In genomic region chr2:113217455-113218282, GRCh38 we compare ENCODE assay signal across 10 cellular contexts. TPM values are rescaled to one million over a fixed set of nuclear protein-coding genes. Genes with fewer than 3 reads are reported as not detected.
DNase-seq lines count a peak whose midpoint lies in the region; ATAC-seq, FAIRE-seq and TF ChIP-seq lines count a peak whose summit lies in the region.
"Had no signal": no experiment of that assay in that cellular context is flagged by ENCODE, and none has a peak within 500 bp of the region (broad histone marks: within the 10 kb centered on the region; RNA-seq: fewer than 3 reads in every experiment).

No MANE protein-coding gene starts in this region.

- intact Hi-C loops in HepG2 (cut with micrococcal nuclease; ENCODE audit: unreplicated experiment), result loop anchor here (2.0 to 5.0 kb wide), 3 partner anchors 15 to 65 kb away; no protein-coding TSS in a partner anchor
- intact Hi-C loops in CD4-positive, alpha-beta T cell (cut with DNase I, micrococcal nuclease), result no loop called here

- peak overlapping the region; percentile 0 to 70 (median 32); a peak in 4 of 6 replicates for H3K4me3 ChIP-seq in HepG2 (replicated peaks in 1 of 3; ENCODE audit: insufficient read depth in 1 of 3, low read depth in 2 of 3, low read length in 3 of 3)

- in situ Hi-C loops in KBM-7 (cut with MboI; ENCODE audit: low pct_unique_long_range_greater_than_20kb, low sequenced_read_pairs) (no loop called here), HepG2 (cut with HindIII; ENCODE audit: extremely low pct_ligation_motif_present, low pct_unique_long_range_greater_than_20kb) (no loop called here)

- H3K27ac Mint-ChIP-seq in brain, result peak overlapping the region in 3 of 5 experiments; percentile 81 to 92 (median 91)
- H3K27ac Mint-ChIP-seq in stimulated activated naive B cell treated with anti-CD40 and anti-IgM and Interleukin-4, amounts not matched to agents 10 μg/mL and 1 μg/mL and 100 μg/mL, for 72 hours, result peak overlapping the region; percentile 22
- H3K27ac Mint-ChIP-seq in CD4-positive, alpha-beta T cell, result no peak overlapping the region

- FAIRE-seq in HepG2 (lab: Jason Lieb, UNC), result no peak

- no peaks in the 10 kb centered on the region; a peak in 1 of 5 replicates for H3K27me3 ChIP-seq in HepG2 (ENCODE audit: control insufficient read depth in 1 of 2, insufficient read depth in 2 of 2, low read length in 2 of 2)
- H3K27me3 ChIP-seq in CD4-positive, alpha-beta T cell (ENCODE audit: control insufficient read depth, insufficient read depth, low read length), result no peaks in the 10 kb centered on the region

- no peaks in the 10 kb centered on the region for H4K20me1 ChIP-seq in HepG2 (ENCODE audit: insufficient read depth, low read length)

- TF ChIP-seq CTCF in brain (conservative IDR thresholded peaks at IDR 0.05), result no peak
- TF ChIP-seq CTCF in HepG2 (CRISPR knock-in tag; IDR thresholded peaks at IDR 0.05), result peak; percentile 36
- no peak for TF ChIP-seq CTCF in CD4-positive, alpha-beta T cell (IDR thresholded peaks at IDR 0.05)

- POLR2A ChIA-PET in HepG2 (lab: Yijun Ruan, JAX), result interaction anchor here (1.0 to 2.2 kb wide), 12 partner anchors 9 to 91 kb away, joined by 3 to 14 read pairs (median 4); no protein-coding TSS in a partner anchor
- POLR2A ChIA-PET in CD4-positive, alpha-beta T cell (lab: Charles Lee), result no interaction called here

- peaks cover 0 to 3% (median 0%) of the 10 kb centered on the region in 5 experiments for H3K9me3 Mint-ChIP-seq in brain
- no peaks in the 10 kb centered on the region for H3K9me3 Mint-ChIP-seq in stimulated activated naive B cell treated with anti-CD40 and anti-IgM and Interleukin-4, amounts not matched to agents 10 μg/mL and 1 μg/mL and 100 μg/mL, for 72 hours
- H3K9me3 Mint-ChIP-seq in CD4-positive, alpha-beta T cell, result no peaks in the 10 kb centered on the region

- DNase-seq in KBM-7 (peak; percentile 77), HepG2 (ENCODE audit: low spot score) (peak; percentile 51), EL (no peak), dedifferentiated amniotic fluid mesenchymal stem cell (ENCODE audit: extremely low spot score) (no peak), SK-N-DZ (ENCODE audit: low spot score) (no peak)
- no peak for DNase-seq in stimulated activated naive B cell treated with anti-CD40 and anti-IgM and Interleukin-4, amounts not matched to agents 10 μg/mL and 1 μg/mL and 100 μg/mL, for 72 hours
- no peak for DNase-seq in CD4-positive, alpha-beta T cell
- DNase-seq: activated CD4-positive, alpha-beta T cell treated with anti-CD3 and anti-CD28 coated beads, Interleukin-2, amount 50 U/mL, for 4 hours; NCI-H510A had no signal

- H3K36me3 ChIP-seq in HepG2 (replicated peaks in 1 of 2; ENCODE audit: control insufficient read depth in 1 of 2, insufficient read depth in 2 of 2, low read length in 2 of 2), result no peaks in the 10 kb centered on the region

- H3K27ac ChIP-seq in HepG2 (ENCODE audit: extremely low read length, insufficient read depth, low read length), result peak overlapping the region; percentile 97
- no peak overlapping the region for H3K27ac ChIP-seq in CD4-positive, alpha-beta T cell (ENCODE audit: low read depth, low read length)

- no peak overlapping the region for H2AFZ ChIP-seq in HepG2 (ENCODE audit: low read length)

- no peak overlapping the region for H3K4me3 Mint-ChIP-seq in brain
- peak overlapping the region; percentile 22 to 56 for H3K4me3 Mint-ChIP-seq in stimulated activated naive B cell treated with anti-CD40 and anti-IgM and Interleukin-4, amounts not matched to agents 10 μg/mL and 1 μg/mL and 100 μg/mL, for 72 hours
- H3K4me3 Mint-ChIP-seq in CD4-positive, alpha-beta T cell, result no peak overlapping the region

- peaks cover 61% of the 10 kb centered on the region for H3K4me1 Mint-ChIP-seq in brain
- peaks cover 17 to 31% of the 10 kb centered on the region in 2 donors for H3K4me1 Mint-ChIP-seq in stimulated activated naive B cell treated with anti-CD40 and anti-IgM and Interleukin-4, amounts not matched to agents 10 μg/mL and 1 μg/mL and 100 μg/mL, for 72 hours
- H3K4me1 Mint-ChIP-seq in CD4-positive, alpha-beta T cell (ENCODE audit: low read depth), result peaks cover 22% of the 10 kb centered on the region

- WGBS in HepG2 (ENCODE audit: low lambda C conversion rate), result 43% methylated on average over 14 of the region's 15 CpGs

- H3K27me3 Mint-ChIP-seq in brain, result no peaks in the 10 kb centered on the region
- H3K27me3 Mint-ChIP-seq in stimulated activated naive B cell treated with anti-CD40 and anti-IgM and Interleukin-4, amounts not matched to agents 10 μg/mL and 1 μg/mL and 100 μg/mL, for 72 hours, result peaks cover 13 to 21% of the 10 kb centered on the region in 2 donors
- no peaks in the 10 kb centered on the region for H3K27me3 Mint-ChIP-seq in CD4-positive, alpha-beta T cell

- H3K79me2 ChIP-seq in HepG2 (ENCODE audit: insufficient read depth, low read length), result no peaks in the 10 kb centered on the region

- CTCF ChIA-PET in HepG2 (lab: Yijun Ruan, JAX; ENCODE audit: low intra/inter-chr PET ratio, low total read pairs), result no interaction called here
- CTCF ChIA-PET in CD4-positive, alpha-beta T cell (lab: Charles Lee), result no interaction called here

- BruUV-seq in HepG2 (replicated peaks; lab: Mats Ljungman, UMichigan), result no TSS peak

- no peaks in the 10 kb centered on the region for H3K36me3 Mint-ChIP-seq in brain
- peaks cover 2 to 5% of the 10 kb centered on the region in 2 donors for H3K36me3 Mint-ChIP-seq in stimulated activated naive B cell treated with anti-CD40 and anti-IgM and Interleukin-4, amounts not matched to agents 10 μg/mL and 1 μg/mL and 100 μg/mL, for 72 hours
- H3K36me3 Mint-ChIP-seq in CD4-positive, alpha-beta T cell (ENCODE audit: low read depth), result no peaks in the 10 kb centered on the region

- H3K9me3 ChIP-seq in HepG2 (ENCODE audit: low read length), result no peaks in the 10 kb centered on the region
- no peaks in the 10 kb centered on the region for H3K9me3 ChIP-seq in CD4-positive, alpha-beta T cell (ENCODE audit: control insufficient read depth, low read length)

- peaks cover 93% of the 10 kb centered on the region for H3K4me1 ChIP-seq in HepG2 (ENCODE audit: insufficient read depth, low read length)

- ATAC-seq in HepG2, result peak; percentile 34
- ATAC-seq in stimulated activated naive B cell treated with anti-CD40 and anti-IgM and Interleukin-4, amounts not matched to agents 10 μg/mL and 1 μg/mL and 100 μg/mL, for 72 hours (replicated peaks), result peak; percentile 67 to 68
- ATAC-seq in CD4-positive, alpha-beta T cell (ENCODE audit: poor library complexity), result no peak

- peak overlapping the region; percentile 97 for H3K4me2 ChIP-seq in HepG2 (ENCODE audit: low read depth, low read length)

- no peak for TF ChIP-seq EP300 in HepG2 (IDR thresholded peaks at IDR 0.05; ENCODE audit: low read depth in 2 of 2, low read length in 2 of 2)
- no peak for TF ChIP-seq EP300 in HepG2 (CRISPR knock-in tag; IDR thresholded peaks at IDR 0.05; ENCODE audit: borderline replicate concordance)

- no peak for TF ChIP-seq RAD21 in HepG2 (CRISPR knock-in tag; IDR thresholded peaks at IDR 0.05)

- peak overlapping the region; percentile 92 for H3K9ac ChIP-seq in HepG2 (ENCODE audit: insufficient read depth, low read depth, low read length)

- peak in 1 of 2 experiments; percentile 48; a peak in 2 of 4 replicates for TF ChIP-seq POLR2A in HepG2 (IDR thresholded peaks at IDR 0.05; ENCODE audit: insufficient read depth in 1 of 2, low read depth in 2 of 2, low read length in 2 of 2)

TF ChIP-seq in HepG2, 621 proteins besides CTCF, POLR2A, EP300 and RAD21 (continues in another document):
- TF ChIP-seq ZNF512 (CRISPR knock-in tag; IDR thresholded peaks at IDR 0.05), result no peak
- TF ChIP-seq TOE1 (CRISPR knock-in tag; IDR thresholded peaks at IDR 0.05), result no peak

RNA-seq across cellular contexts. Expression of gene PSD4, which starts 43.9 kb away (rescaled TPM):
- polyA plus RNA-seq in brain (ENCODE audit: insufficient read depth, low read depth, low replicate concordance) (5.5 TPM), HepG2 (2011; rRNA removed) (5.8 and 9.1 TPM in 2 replicates)
- 8.6 and 9.4 TPM in 2 replicates for total RNA-seq in HepG2 (2016; rRNA removed; fragmentation: Illumina TruSeq; extraction: Trizol)
- total RNA-seq in HepG2 (2016; cell fraction: cytosol; rRNA removed; fragmentation: Illumina TruSeq; extraction: Trizol; ENCODE audit: low read depth), result 1.8 and 2.1 TPM in 2 replicates
- total RNA-seq in HepG2 (2016; cell fraction: insoluble cytoplasmic fraction; rRNA removed; fragmentation: Illumina TruSeq; extraction: Trizol), result 6.4 and 9.6 TPM in 2 replicates
- total RNA-seq in HepG2 (2016; cell fraction: membrane; rRNA removed; fragmentation: Illumina TruSeq; extraction: Trizol), result 4.3 and 5.2 TPM in 2 replicates
- 10.2 and 10.4 TPM in 2 replicates for total RNA-seq in HepG2 (2016; cell fraction: nucleus; rRNA removed; fragmentation: Illumina TruSeq; extraction: Trizol)
- 4.3 and 4.7 TPM in 2 replicates for polyA plus RNA-seq in HepG2 (2011; cell fraction: cytosol; rRNA removed)
- polyA plus RNA-seq in HepG2 (2011; cell fraction: nucleus; rRNA removed), result 34.6 and 36.0 TPM in 2 replicates
- 9.7 and 12.9 TPM in 2 replicates for polyA plus RNA-seq in HepG2 (2012)
- polyA plus RNA-seq in HepG2 (2016; cell fraction: cytosol; fragmentation: Illumina TruSeq; extraction: Trizol; ENCODE audit: low read depth), result 1.3 TPM in 2 replicates
- 4.3 and 6.8 TPM in 2 replicates for polyA plus RNA-seq in HepG2 (2016; cell fraction: insoluble cytoplasmic fraction; fragmentation: Illumina TruSeq; extraction: Trizol; ENCODE audit: low read depth)
- polyA plus RNA-seq in HepG2 (2016; cell fraction: membrane; fragmentation: Illumina TruSeq; extraction: Trizol; ENCODE audit: low read depth), result 3.3 TPM in 2 replicates
- polyA plus RNA-seq in HepG2 (2016; cell fraction: nucleus; fragmentation: Illumina TruSeq; extraction: Trizol; ENCODE audit: insufficient read depth, low read depth), result 14.7 and 15.0 TPM in 2 replicates
- polyA minus RNA-seq in HepG2 (2011; rRNA and poly(A)+ RNA removed; ENCODE audit: low replicate concordance), result 3.6 and 13.9 TPM in 2 replicates
- 5.2 and 5.3 TPM in 2 replicates for polyA minus RNA-seq in HepG2 (2011; cell fraction: cytosol; rRNA and poly(A)+ RNA removed)
- 11.6 and 16.2 TPM in 2 replicates for polyA minus RNA-seq in HepG2 (2011; cell fraction: nucleus; rRNA and poly(A)+ RNA removed)
- 100 to 1,000 TPM in 1 of 2 experiments, 10 to 100 TPM in 1; 96.5 to 101 TPM for total RNA-seq in CD4-positive, alpha-beta T cell
- polyA plus RNA-seq in SK-N-DZ (2014; cell fraction: cytosol; rRNA removed), result not detected in 2 replicates
- polyA plus RNA-seq in SK-N-DZ (2014; cell fraction: nucleus; rRNA removed), result not detected in 2 replicates

Comparison
In these comparisons a context has a peak if more than half of its experiments do, and no peak if none do; other contexts are left out.
1. DNase-seq: peak in KBM-7 (single experiment) and HepG2 (single experiment); none in stimulated activated naive B cell treated with anti-CD40 and anti-IgM and Interleukin-4, amounts not matched to agents 10 μg/mL and 1 μg/mL and 100 μg/mL, for 72 hours (single experiment), CD4-positive, alpha-beta T cell (0 of 10), EL (single experiment), dedifferentiated amniotic fluid mesenchymal stem cell (single experiment) and SK-N-DZ (single experiment).
2. H3K4me3 Mint-ChIP-seq: peak in stimulated activated naive B cell treated with anti-CD40 and anti-IgM and Interleukin-4, amounts not matched to agents 10 μg/mL and 1 μg/mL and 100 μg/mL, for 72 hours (2 of 2); none in brain (0 of 5) and CD4-positive, alpha-beta T cell (single experiment).